In genomic region chr6:35342258-35343091, GRCh38 we compare ENCODE assay signal across 8 cellular contexts. TPM values are rescaled to one million over a fixed set of nuclear protein-coding genes. Genes with fewer than 3 reads are reported as not detected.
DNase-seq lines count a peak whose midpoint lies in the region; ATAC-seq and TF ChIP-seq lines count a peak whose summit lies in the region.

TSS of gene PPARD (plus strand) at chr6:35342558. CDS start at chr6:35411088, 68,530 bp downstream.

- DNase-seq in ELF-1 (ENCODE audit: low read depth, low spot score): peak; percentile 99
- peak; percentile 96 for DNase-seq in GOT3 (lab: John Stamatoyannopoulos, UW)
- peak; percentile 97 for DNase-seq in RPMI8226
- DNase-seq in fibroblast of peridontal ligament (ENCODE audit: extremely low read depth): peak; percentile 91

- no peaks in the 10 kb centered on the region for H3K27me3 Mint-ChIP-seq in activated T-helper 17 cell treated with anti-CD3 and anti-CD28 coated beads, Interleukin-2, amount 50 U/mL, for 72 hours
- no peaks in the 10 kb centered on the region for H3K27me3 Mint-ChIP-seq in nephron (ENCODE audit: low read depth)
- H3K27me3 Mint-ChIP-seq in stimulated activated naive CD8-positive, alpha-beta T cell treated with anti-CD3 and anti-CD28 coated beads, Interleukin-15, Interleukin-2, amounts not matched to agents 100 ng/mL and 50 ng/mL, for 24 hours: no peaks in the 10 kb centered on the region

- TF ChIP-seq CTCF in LNCAP (IDR thresholded peaks at IDR 0.05): peak; percentile 91
- TF ChIP-seq CTCF in nephron (IDR thresholded peaks at IDR 0.05; ENCODE audit: unreplicated experiment in 3 of 3): peak; percentile 98 to 99 (median 98)

- peaks cover 43% of the 10 kb centered on the region for H3K36me3 Mint-ChIP-seq in activated T-helper 17 cell treated with anti-CD3 and anti-CD28 coated beads, Interleukin-2, amount 50 U/mL, for 72 hours (ENCODE audit: low read depth)
- H3K36me3 Mint-ChIP-seq in nephron (ENCODE audit: low read depth): peaks cover 16% of the 10 kb centered on the region
- peaks cover 23% of the 10 kb centered on the region for H3K36me3 Mint-ChIP-seq in stimulated activated naive CD8-positive, alpha-beta T cell treated with anti-CD3 and anti-CD28 coated beads, Interleukin-15, Interleukin-2, amounts not matched to agents 100 ng/mL and 50 ng/mL, for 24 hours (ENCODE audit: low read depth)

- peak; percentile 98 for ATAC-seq in activated T-helper 17 cell treated with anti-CD3 and anti-CD28 coated beads, Interleukin-2, amount 50 U/mL, for 72 hours (replicated peaks)

- no peaks in the 10 kb centered on the region for H3K9me3 Mint-ChIP-seq in activated T-helper 17 cell treated with anti-CD3 and anti-CD28 coated beads, Interleukin-2, amount 50 U/mL, for 72 hours
- H3K9me3 Mint-ChIP-seq in nephron: no peaks in the 10 kb centered on the region
- no peaks in the 10 kb centered on the region for H3K9me3 Mint-ChIP-seq in stimulated activated naive CD8-positive, alpha-beta T cell treated with anti-CD3 and anti-CD28 coated beads, Interleukin-15, Interleukin-2, amounts not matched to agents 100 ng/mL and 50 ng/mL, for 24 hours

- peaks cover 25% of the 10 kb centered on the region for H3K4me1 Mint-ChIP-seq in activated T-helper 17 cell treated with anti-CD3 and anti-CD28 coated beads, Interleukin-2, amount 50 U/mL, for 72 hours
- H3K4me1 Mint-ChIP-seq in nephron: peaks cover 29% of the 10 kb centered on the region
- H3K4me1 Mint-ChIP-seq in stimulated activated naive CD8-positive, alpha-beta T cell treated with anti-CD3 and anti-CD28 coated beads, Interleukin-15, Interleukin-2, amounts not matched to agents 100 ng/mL and 50 ng/mL, for 24 hours (ENCODE audit: low read depth): peaks cover 47% of the 10 kb centered on the region

- peak within 1 kb of the TSS; percentile 93 for H3K4me3 Mint-ChIP-seq in activated T-helper 17 cell treated with anti-CD3 and anti-CD28 coated beads, Interleukin-2, amount 50 U/mL, for 72 hours
- peak within 1 kb of the TSS; percentile 96 to 97 (median 96) for H3K4me3 Mint-ChIP-seq in nephron
- peak within 1 kb of the TSS; percentile 91 for H3K4me3 Mint-ChIP-seq in stimulated activated naive CD8-positive, alpha-beta T cell treated with anti-CD3 and anti-CD28 coated beads, Interleukin-15, Interleukin-2, amounts not matched to agents 100 ng/mL and 50 ng/mL, for 24 hours

- H3K27ac Mint-ChIP-seq in activated T-helper 17 cell treated with anti-CD3 and anti-CD28 coated beads, Interleukin-2, amount 50 U/mL, for 72 hours: peak within 1 kb of the TSS; percentile 99
- H3K27ac Mint-ChIP-seq in nephron: peak within 1 kb of the TSS; percentile 54 to 93 (median 71)
- H3K27ac Mint-ChIP-seq in stimulated activated naive CD8-positive, alpha-beta T cell treated with anti-CD3 and anti-CD28 coated beads, Interleukin-15, Interleukin-2, amounts not matched to agents 100 ng/mL and 50 ng/mL, for 24 hours: peak within 1 kb of the TSS; percentile 93

RNA-seq across cellular contexts. Expression of gene PPARD, which starts in this region (rescaled TPM):
- total RNA-seq in activated T-helper 17 cell treated with anti-CD3 and anti-CD28 coated beads, Interleukin-2, amount 50 U/mL, for 72 hours: 10 to 100 TPM; 21.0 to 27.9 TPM

Comparison
In these comparisons a context has a peak if more than half of its experiments do, and no peak if none do; other contexts are left out.
1. Peak in every context shown above with its lines: DNase-seq and ATAC-seq.